15 cellular contexts compared by ENCODE assay signal in genomic region chr17:58786586-58787295, GRCh38. TPM values are rescaled to one million over a fixed set of nuclear protein-coding genes. Genes with fewer than 3 reads are reported as not detected.
A peak's percentile ranks its signal among the peaks of the same experiment; 100 is the strongest.
DNase-seq lines count a peak whose midpoint lies in the region; ATAC-seq, FAIRE-seq and TF ChIP-seq lines count a peak whose summit lies in the region.
"Had no signal": no experiment of that assay in that cellular context is flagged by ENCODE, and none has a peak within 500 bp of the region (broad histone marks: within the 10 kb centered on the region; RNA-seq: fewer than 3 reads in every experiment).

No MANE protein-coding gene starts in this region.

- peak overlapping the region; percentile 15 for H3K9ac ChIP-seq in keratinocyte (ENCODE audit: control insufficient read depth, extremely low read depth, insufficient read depth, low read length)

- dilution Hi-C loops in keratinocyte (cut with MboI; ENCODE audit: extremely low pct_ligation_motif_present, low sequenced_read_pairs): no loop called here

- DNase-seq in AG08396 (ENCODE audit: low spot score) (peak; percentile 13), HTR-8/SVneo (ENCODE audit: insufficient read length, low spot score) (peak; percentile 34), amniotic stem cell (lab: John Stamatoyannopoulos, UW) (peak; percentile 28), keratinocyte (ENCODE audit: low read depth, low spot score) (peak; percentile 30), germinal center (ENCODE audit: low spot score) (no peak), ovary (no peak)
- DNase-seq in activated naive CD8-positive, alpha-beta T cell treated with anti-CD3 and anti-CD28 coated beads, Interleukin-2, amount 50 U/mL, for 24 hours: no peak
- DNase-seq: activated T-cell treated with anti-CD3 and anti-CD28 coated beads, Interleukin-2, amount 50 U/mL, for 4 hours; effector memory CD4-positive, alpha-beta T cell; left ventricle myocardium superior; NCI-H1694; stimulated activated CD4-positive, alpha-beta T cell treated with anti-CD3 and anti-CD28 coated beads, Interleukin-12 subunit alpha, Interleukin-12 subunit beta, amount 100 ng/mL, for 4 hours; T-helper 2 cell had no signal

- no peaks in the 10 kb centered on the region for H3K9me1 ChIP-seq in keratinocyte (ENCODE audit: control insufficient read depth, extremely low read depth, insufficient read depth, low read length)

- no peaks in the 10 kb centered on the region for H3K36me3 ChIP-seq in keratinocyte (ENCODE audit: control insufficient read depth in 2 of 2, extremely low read depth in 1 of 2, insufficient read depth in 2 of 2, low read length in 2 of 2)
- no peaks in the 10 kb centered on the region for H3K36me3 ChIP-seq in ovary

- H3K4me2 ChIP-seq in keratinocyte (ENCODE audit: control insufficient read depth, extremely low read depth, insufficient read depth, low read depth, low read length): peak overlapping the region; percentile 68

- no peak for TF ChIP-seq POLR2A in ovary (IDR thresholded peaks at IDR 0.05)

- 33 to 50% (median 34%) methylated on average over 3 of the region's 3 CpGs for WGBS in ovary, 3 donors

- TF ChIP-seq EP300 in ovary (IDR thresholded peaks at IDR 0.05): no peak

- ATAC-seq in GM21619 (IDR thresholded peaks at IDR 0.05; ENCODE audit: unreplicated experiment): no peak
- no peak for ATAC-seq in activated naive CD8-positive, alpha-beta T cell treated with anti-CD3 and anti-CD28 coated beads, Interleukin-2, amount 50 U/mL, for 24 hours
- ATAC-seq: activated T-cell treated with anti-CD3 and anti-CD28 coated beads, Interleukin-2, amount 50 U/mL, for 4 hours; left ventricle myocardium superior had no signal

- H3K27me3 Mint-ChIP-seq in activated naive CD8-positive, alpha-beta T cell treated with anti-CD3 and anti-CD28 coated beads, Interleukin-2, amount 50 U/mL, for 24 hours: peaks cover 2% of the 10 kb centered on the region

- H3K4me1 Mint-ChIP-seq in activated naive CD8-positive, alpha-beta T cell treated with anti-CD3 and anti-CD28 coated beads, Interleukin-2, amount 50 U/mL, for 24 hours: peaks cover 10% of the 10 kb centered on the region

- no peaks in the 10 kb centered on the region for H3K9me3 Mint-ChIP-seq in activated naive CD8-positive, alpha-beta T cell treated with anti-CD3 and anti-CD28 coated beads, Interleukin-2, amount 50 U/mL, for 24 hours
- H3K9me3 Mint-ChIP-seq: activated T-cell treated with anti-CD3 and anti-CD28 coated beads, Interleukin-2, amount 50 U/mL, for 4 hours had no signal

- no peaks in the 10 kb centered on the region for H3K36me3 Mint-ChIP-seq in activated naive CD8-positive, alpha-beta T cell treated with anti-CD3 and anti-CD28 coated beads, Interleukin-2, amount 50 U/mL, for 24 hours (ENCODE audit: low read depth)

- H3K9me3 ChIP-seq in keratinocyte (ENCODE audit: control insufficient read depth, low read depth, low read length) (no peaks in the 10 kb centered on the region), ovary (no peaks in the 10 kb centered on the region)

- FAIRE-seq in HTR-8/SVneo (lab: Jason Lieb, UNC): peak; percentile 46
- peak; percentile 53 for FAIRE-seq in keratinocyte (lab: Jason Lieb, UNC)
- FAIRE-seq: G401.6 had no signal

- no peak overlapping the region for H3K4me3 Mint-ChIP-seq in activated naive CD8-positive, alpha-beta T cell treated with anti-CD3 and anti-CD28 coated beads, Interleukin-2, amount 50 U/mL, for 24 hours
- H3K4me3 Mint-ChIP-seq: activated T-cell treated with anti-CD3 and anti-CD28 coated beads, Interleukin-2, amount 50 U/mL, for 4 hours had no signal

- TF ChIP-seq CTCF in keratinocyte (optimal IDR thresholded peaks at IDR 0.05 in 1 of 3, IDR thresholded peaks at IDR 0.05 in 1 of 3, conservative IDR thresholded peaks at IDR 0.05 in 1 of 3; ENCODE audit: extremely low read depth in 1 of 3, insufficient read depth in 2 of 3, low read length in 3 of 3) (no peak), ovary (IDR thresholded peaks at IDR 0.05) (no peak)

- no peaks in the 10 kb centered on the region for H4K20me1 ChIP-seq in keratinocyte (ENCODE audit: control insufficient read depth, extremely low read depth, insufficient read depth, low read length)

- intact Hi-C loops in ovary (cut with DNase I): no loop called here

- no peaks in the 10 kb centered on the region for H3K79me2 ChIP-seq in keratinocyte (ENCODE audit: control insufficient read depth, insufficient read depth, low read length)

- H3K27ac Mint-ChIP-seq in activated naive CD8-positive, alpha-beta T cell treated with anti-CD3 and anti-CD28 coated beads, Interleukin-2, amount 50 U/mL, for 24 hours: no peak overlapping the region

- H3K27me3 ChIP-seq in keratinocyte (ENCODE audit: control insufficient read depth, extremely low read depth, insufficient read depth, low read length) (no peaks in the 10 kb centered on the region), ovary (no peaks in the 10 kb centered on the region)

- H3K4me1 ChIP-seq in keratinocyte (ENCODE audit: control insufficient read depth, extremely low read depth, insufficient read depth, low read length): peaks cover 10% of the 10 kb centered on the region
- H3K4me1 ChIP-seq in ovary (ENCODE audit: insufficient read depth): no peaks in the 10 kb centered on the region

- H2AFZ ChIP-seq in keratinocyte (ENCODE audit: control insufficient read depth, low read length): no peak overlapping the region

- H3K27ac ChIP-seq in keratinocyte (ENCODE audit: control insufficient read depth, insufficient read depth, low read length): peak overlapping the region; percentile 23
- H3K27ac ChIP-seq in ovary: no peak overlapping the region

- H3K4me3 ChIP-seq in keratinocyte (ENCODE audit: control insufficient read depth in 2 of 3, extremely low read depth in 1 of 3, insufficient read depth in 2 of 3, low read depth in 1 of 3, low read length in 3 of 3): no peak overlapping the region
- no peak overlapping the region for H3K4me3 ChIP-seq in ovary

RNA-seq across cellular contexts. Expression of gene PPM1E, which starts 31.1 kb away (rescaled TPM):
- polyA plus RNA-seq in keratinocyte (0.01 TPM in 2 of 3 replicates, not detected in the other), ovary (under 1 TPM; 0.17 to 0.62 TPM)
- not detected for polyA plus RNA-seq in keratinocyte (2011; ENCODE audit: low read depth)
- polyA plus RNA-seq in keratinocyte (2011; cell fraction: cytosol; rRNA removed): 0.02 TPM in 1 of 2 replicates, not detected in the other
- 0.01 TPM in 1 of 2 replicates, not detected in the other for polyA plus RNA-seq in keratinocyte (2011; cell fraction: nucleus; rRNA removed)
- 0.06 TPM in 1 of 2 replicates, not detected in the other for polyA plus RNA-seq in keratinocyte (2012; ENCODE audit: low replicate concordance)
- 0.30 TPM in 1 of 3 replicates, not detected in the others for polyA minus RNA-seq in keratinocyte
- polyA minus RNA-seq in keratinocyte (2011; cell fraction: cytosol; rRNA and poly(A)+ RNA removed): not detected
- not detected in 2 replicates for polyA minus RNA-seq in keratinocyte (2011; cell fraction: nucleus; rRNA and poly(A)+ RNA removed)
- 1 to 10 TPM in 1 of 7 donors, under 1 TPM in 6; 0.24 to 3.2 (median 0.47) TPM for total RNA-seq in ovary

Comparison
In these comparisons a context has a peak if more than half of its experiments do, and no peak if none do; other contexts are left out.
1. DNase-seq: peak in AG08396 (single experiment), HTR-8/SVneo (single experiment), amniotic stem cell (single experiment) and keratinocyte (single experiment); none in germinal center (single experiment), activated naive CD8-positive, alpha-beta T cell treated with anti-CD3 and anti-CD28 coated beads, Interleukin-2, amount 50 U/mL, for 24 hours (single experiment) and ovary (0 of 5).